21 cellular contexts compared by ENCODE assay signal in the genomic region with DNA sequence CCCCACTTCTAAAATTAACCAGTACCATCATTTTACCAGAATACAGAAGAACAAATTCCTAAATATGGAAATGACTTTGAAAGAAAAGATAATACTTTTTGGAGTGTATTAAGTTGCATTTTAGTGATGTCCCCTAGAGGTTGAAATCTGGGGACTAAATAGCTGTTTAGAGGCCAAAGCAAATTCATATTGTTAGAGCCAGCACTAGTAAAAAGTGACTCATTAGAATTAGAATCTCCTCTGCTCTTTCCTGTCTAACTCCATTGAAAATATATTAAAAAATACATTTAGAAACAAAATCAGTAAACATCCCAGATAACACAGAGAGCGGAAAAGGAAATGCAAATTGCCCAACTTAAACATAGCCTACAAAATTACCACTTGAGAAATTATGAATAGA.
A peak's percentile ranks its signal among the peaks of the same experiment; 100 is the strongest.
DNase-seq lines count a peak whose midpoint lies in the region; ATAC-seq and TF ChIP-seq lines count a peak whose summit lies in the region.
"Had no signal": no experiment of that assay in that cellular context is flagged by ENCODE, and none has a peak within 500 bp of the region (broad histone marks: within the 10 kb centered on the region; RNA-seq: fewer than 3 reads in every experiment).

No MANE protein-coding gene starts in this region.

- no peaks in the 10 kb centered on the region for H3K9me3 ChIP-seq in IMR-90 (ENCODE audit: control insufficient read depth, insufficient read depth, low read length)
- H3K9me3 ChIP-seq in osteoblast (ENCODE audit: low read depth, low read length): no peaks in the 10 kb centered on the region
- H3K9me3 ChIP-seq in mammary epithelial cell (replicated peaks; ENCODE audit: insufficient read depth, low read length): peaks cover 5% of the 10 kb centered on the region
- H3K9me3 ChIP-seq: BLaER1, SJSA1 had no signal

- no peaks in the 10 kb centered on the region for H3K79me2 ChIP-seq in ACC112 (ENCODE audit: control insufficient read depth, insufficient read depth, low read length, unreplicated experiment)
- no peaks in the 10 kb centered on the region for H3K79me2 ChIP-seq in osteoblast (ENCODE audit: insufficient read depth, low read length)
- no peaks in the 10 kb centered on the region for H3K79me2 ChIP-seq in mammary epithelial cell (ENCODE audit: insufficient read depth, low read length)

- H2AK5ac ChIP-seq in IMR-90 (ENCODE audit: low read depth, low read length): no peak overlapping the region

- H4K20me1 ChIP-seq in IMR-90 (ENCODE audit: insufficient read depth, low read length): no peaks in the 10 kb centered on the region
- H4K20me1 ChIP-seq in osteoblast (ENCODE audit: insufficient read depth, low read length): no peaks in the 10 kb centered on the region
- no peaks in the 10 kb centered on the region for H4K20me1 ChIP-seq in mammary epithelial cell (ENCODE audit: insufficient read depth, low read length)
- H4K20me1 ChIP-seq: BLaER1 had no signal

- no peak overlapping the region for H3K14ac ChIP-seq in IMR-90 (replicated peaks; ENCODE audit: low read depth, low read length)

- dilution Hi-C loops in IMR-90 (cut with HindIII; ENCODE audit: low sequenced_read_pairs, unreplicated experiment): no loop called here
- dilution Hi-C loops in mammary epithelial cell (cut with HindIII; ENCODE audit: low sequenced_read_pairs): no loop called here

- H3K9ac ChIP-seq in IMR-90 (ENCODE audit: low read depth, low read length) (no peak overlapping the region), mammary epithelial cell (ENCODE audit: insufficient read depth, low read length) (no peak overlapping the region)
- H3K9ac ChIP-seq: BLaER1 had no signal

- no peak overlapping the region for H3K4me2 ChIP-seq in IMR-90 (ENCODE audit: low read depth, low read length)
- H3K4me2 ChIP-seq in osteoblast (ENCODE audit: insufficient read depth, low read length): peak overlapping the region; percentile 80
- no peak overlapping the region for H3K4me2 ChIP-seq in mammary epithelial cell (ENCODE audit: insufficient read depth, low read depth, low read length)
- H3K4me2 ChIP-seq: BLaER1 had no signal

- H3K36me3 ChIP-seq in ACC112 (ENCODE audit: insufficient read depth, low read length) (no peaks in the 10 kb centered on the region), IMR-90 (ENCODE audit: control insufficient read depth, insufficient read depth, low read length) (no peaks in the 10 kb centered on the region), osteoblast (ENCODE audit: insufficient read depth, low read length) (no peaks in the 10 kb centered on the region), mammary epithelial cell (ENCODE audit: insufficient read depth, low read length) (no peaks in the 10 kb centered on the region)
- H3K36me3 ChIP-seq: BLaER1, SJSA1 had no signal

- no peak for TF ChIP-seq CTCF in IMR-90 (conservative IDR thresholded peaks at IDR 0.05; ENCODE audit: low read depth, low read length)
- no peak for TF ChIP-seq CTCF in osteoblast (IDR thresholded peaks at IDR 0.05; ENCODE audit: extremely low read depth, low read depth, low read length)
- TF ChIP-seq CTCF in mammary epithelial cell (conservative IDR thresholded peaks at IDR 0.05 in 1 of 2, IDR thresholded peaks at IDR 0.05 in 1 of 2; ENCODE audit: extremely low read depth in 1 of 2, insufficient read depth in 1 of 2, low read depth in 1 of 2, low read length in 2 of 2): no peak
- TF ChIP-seq CTCF in GM13976 (IDR thresholded peaks at IDR 0.05; ENCODE audit: borderline replicate concordance, control extremely low read depth, extremely low read depth, insufficient read depth, missing control alignments): no peak

- H3K4me3 ChIP-seq in ACC112 (ENCODE audit: low read depth, low read length) (peak overlapping the region; percentile 74), IMR-90 (ENCODE audit: insufficient read depth, low read depth, low read length) (no peak overlapping the region), osteoblast (ENCODE audit: insufficient read depth, low read length) (peak overlapping the region; percentile 64), mammary epithelial cell (replicated peaks in 1 of 3; ENCODE audit: insufficient read depth in 1 of 3, low read depth in 2 of 3, low read length in 3 of 3) (no peak overlapping the region)
- H3K4me3 ChIP-seq: BLaER1, GM12878, SJSA1 had no signal

- no peak overlapping the region for H2BK20ac ChIP-seq in IMR-90 (ENCODE audit: low read depth, low read length)

- no peak overlapping the region for H2BK120ac ChIP-seq in IMR-90 (ENCODE audit: low read depth, low read length)

- H3K27me3 ChIP-seq in ACC112 (ENCODE audit: insufficient read depth, low read length): no peaks in the 10 kb centered on the region
- no peaks in the 10 kb centered on the region for H3K27me3 ChIP-seq in IMR-90 (ENCODE audit: control insufficient read depth, insufficient read depth, low read length)
- H3K27me3 ChIP-seq in osteoblast (ENCODE audit: insufficient read depth, low read length): no peaks in the 10 kb centered on the region
- H3K27me3 ChIP-seq in mammary epithelial cell (ENCODE audit: insufficient read depth, low read length): no peaks in the 10 kb centered on the region
- H3K27me3 ChIP-seq: BLaER1, SJSA1 had no signal

- WGBS in IMR-90 (ENCODE audit: extremely low coverage in 2 of 2, insufficient read length in 1 of 2), 2 experiments: no CpG with 5 or more reads among the region's 1 CpG
- 69% methylated on average over 1 of the region's 1 CpG for WGBS in mammary epithelial cell (ENCODE audit: low coverage, missing lambda C conversion rate)

- H3K4me1 ChIP-seq in ACC112 (ENCODE audit: control insufficient read depth, insufficient read depth, low read length, unreplicated experiment) (peaks cover 17% of the 10 kb centered on the region), IMR-90 (ENCODE audit: control insufficient read depth, insufficient read depth, low read length) (no peaks in the 10 kb centered on the region), osteoblast (ENCODE audit: insufficient read depth, low read length) (peaks cover 15% of the 10 kb centered on the region), mammary epithelial cell (ENCODE audit: insufficient read depth, low read length) (no peaks in the 10 kb centered on the region)
- H3K4me1 ChIP-seq: BLaER1 had no signal

- no peak overlapping the region for H4K8ac ChIP-seq in IMR-90 (ENCODE audit: low read depth in 2 of 2, low read length in 2 of 2)

- no TSS peak for BruUV-seq in IMR-90 (replicated peaks; lab: Mats Ljungman, UMichigan)
- BruUV-seq in mammary epithelial cell (replicated peaks; lab: Mats Ljungman, UMichigan): no TSS peak

- intact Hi-C loops in IMR-90 (cut with micrococcal nuclease) (no loop called here), mammary epithelial cell (cut with micrococcal nuclease) (no loop called here)

- peak overlapping the region; percentile 67 for H3K27ac ChIP-seq in ACC112 (ENCODE audit: low read depth, low read length)
- H3K27ac ChIP-seq in IMR-90 (ENCODE audit: insufficient read depth, low read length): no peak overlapping the region
- H3K27ac ChIP-seq in osteoblast (ENCODE audit: low read depth, low read length): peak overlapping the region; percentile 65
- no peak overlapping the region for H3K27ac ChIP-seq in mammary epithelial cell (ENCODE audit: insufficient read depth, low read depth, low read length)
- H3K27ac ChIP-seq: BLaER1, SJSA1 had no signal

- H3K4ac ChIP-seq in IMR-90 (ENCODE audit: low read depth, low read length): no peak overlapping the region

- CTCF ChIA-PET in IMR-90 (lab: Yijun Ruan, JAX): no interaction called here
- CTCF ChIA-PET in mammary epithelial cell (lab: Charles Lee; ENCODE audit: low non-redundant PET): no interaction called here

- no peaks in the 10 kb centered on the region for H3K9me1 ChIP-seq in IMR-90 (ENCODE audit: insufficient read depth, low read length)

- no peak overlapping the region for H4K91ac ChIP-seq in IMR-90 (ENCODE audit: insufficient read depth, low read depth, low read length)

- no peak overlapping the region for H4K5ac ChIP-seq in IMR-90 (ENCODE audit: low read depth, low read length)

- no peak overlapping the region for H3K23ac ChIP-seq in IMR-90 (ENCODE audit: low read depth, low read length)

- peak overlapping the region; percentile 98 for H2AFZ ChIP-seq in ACC112 (ENCODE audit: low read length, unreplicated experiment)
- H2AFZ ChIP-seq in IMR-90 (replicated peaks; ENCODE audit: low read length, poor library complexity): no peak overlapping the region
- H2AFZ ChIP-seq in osteoblast (ENCODE audit: low read length): no peak overlapping the region
- no peak overlapping the region for H2AFZ ChIP-seq in mammary epithelial cell (ENCODE audit: low read depth, low read length)

- no peak overlapping the region for H2BK15ac ChIP-seq in IMR-90 (ENCODE audit: low read depth, low read length)

- H3K79me1 ChIP-seq in IMR-90 (ENCODE audit: low read depth in 1 of 2, low read length in 2 of 2): no peaks in the 10 kb centered on the region

- H3K18ac ChIP-seq in IMR-90 (ENCODE audit: low read depth, low read length): no peak overlapping the region

- ATAC-seq in IMR-90 (ENCODE audit: low read depth): peak; percentile 51; the same call in 1 of the 2 replicates
- ATAC-seq in SK-N-SH treated with all-trans-retinoic acid at 6 μM for 48 hours: 0 out of 3 replicates have a peak, but pooled peaks have one; percentile 24
- ATAC-seq: CD8-positive, alpha-beta T cell; GM12878; Panc1 had no signal

- no peak overlapping the region for H2BK5ac ChIP-seq in IMR-90 (ENCODE audit: low read depth, low read length, poor library complexity, severe bottlenecking)

- DNase-seq in IMR-90: no peak
- no peak for DNase-seq in osteoblast (ENCODE audit: insufficient read length, low spot score, missing footprints)
- DNase-seq in mammary epithelial cell: no peak
- no peak for DNase-seq in NCI-H2081 (lab: John Stamatoyannopoulos, UW)
- no peak for DNase-seq in activated naive CD4-positive, alpha-beta T cell treated with Interleukin-2 at 50 U/mL for 16 hours
- DNase-seq in GM13976 (ENCODE audit: low spot score): no peak
- DNase-seq: Calu3; CD8-positive, alpha-beta T cell; GF-D8; GOT3; KBM-7; NCI-H1436; NCI-H1930; NCI-H345; NCI-H526 had no signal

- no peak overlapping the region for H3K56ac ChIP-seq in IMR-90 (ENCODE audit: extremely low read depth, insufficient read depth, low read length)

- no peak overlapping the region for H2AK9ac ChIP-seq in IMR-90 (replicated peaks; ENCODE audit: low read depth, low read length, poor library complexity)

- in situ Hi-C loops in IMR-90 (cut with MboI; ENCODE audit: low sequenced_read_pairs) (no loop called here), mammary epithelial cell (cut with MboI; ENCODE audit: low sequenced_read_pairs in 2 of 2) (no loop called here), GM13976 (cut with MboI; ENCODE audit: low sequenced_read_pairs, unreplicated experiment) (no loop called here)

- TF ChIP-seq POLR2A in IMR-90 (IDR thresholded peaks at IDR 0.05; ENCODE audit: low read depth, low read length): no peak

- no peak for TF ChIP-seq RAD21 in IMR-90 (IDR thresholded peaks at IDR 0.05; ENCODE audit: low read length)

- POLR2A ChIA-PET in IMR-90 (lab: Charles Lee; ENCODE audit: unreplicated experiment): no interaction called here

TF ChIP-seq in SK-N-SH treated with all-trans-retinoic acid at 6 μM for 48 hours, 23 proteins besides CTCF, POLR2A, EP300 and RAD21 (continues in another document):
- no peak for TF ChIP-seq ZNF70 (CRISPR knock-in tag; IDR thresholded peaks at IDR 0.05)
- no peak for TF ChIP-seq SNAI2 (CRISPR knock-in tag; IDR thresholded peaks at IDR 0.05)
- TF ChIP-seq ISL1 (CRISPR knock-in tag; IDR thresholded peaks at IDR 0.05): no peak
- no peak for TF ChIP-seq ZC3H10 (CRISPR knock-in tag; IDR thresholded peaks at IDR 0.05)
- TF ChIP-seq TOX (CRISPR knock-in tag; IDR thresholded peaks at IDR 0.05; ENCODE audit: borderline replicate concordance): no peak

Comparison
In these comparisons a context has a peak if more than half of its experiments do, and no peak if none do; other contexts are left out.
1. H3K27ac ChIP-seq: peak in ACC112 (single experiment) and osteoblast (single experiment); none in IMR-90 (single experiment) and mammary epithelial cell (single experiment).
2. H3K4me3 ChIP-seq: peak in ACC112 (single experiment) and osteoblast (single experiment); none in IMR-90 (single experiment) and mammary epithelial cell (0 of 3).